ENCODE assay signal across 2 cellular contexts in genomic region chr16:52568495-52568894, GRCh38.
A peak's percentile ranks its signal among the peaks of the same experiment; 100 is the strongest.
TF ChIP-seq lines count a peak whose summit lies in the region.

No MANE protein-coding gene starts in this region.

TF ChIP-seq in HepG2, 621 proteins besides CTCF, POLR2A, EP300 and RAD21:
- peak; percentile 53 to 67 for TF ChIP-seq MAFK (conservative IDR thresholded peaks at IDR 0.05 in 1 of 2, IDR thresholded peaks at IDR 0.05 in 1 of 2; ENCODE audit: low read length in 2 of 2)
- TF ChIP-seq POLR2G (IDR thresholded peaks at IDR 0.05; ENCODE audit: low read depth, low read length) = no peak

TF ChIP-seq in A549, 52 proteins besides CTCF, POLR2A, EP300 and RAD21:
- TF ChIP-seq NR3C1 (IDR thresholded peaks at IDR 0.05) (no peak), FOSL2 (IDR thresholded peaks at IDR 0.05) (no peak), FOSL2 (CRISPR knock-in tag; IDR thresholded peaks at IDR 0.05) (no peak), MAFK (IDR thresholded peaks at IDR 0.05; ENCODE audit: partially characterized antibody) (peak; percentile 55)
